Comparison of ENCODE assay signal across 23 cellular contexts in genomic region chr12:120377611-120378010, GRCh38. TPM values are rescaled to one million over a fixed set of nuclear protein-coding genes. Genes with fewer than 3 reads are reported as not detected.
"Had no signal": no experiment of that assay in that cellular context is flagged by ENCODE, and none has a peak within 500 bp of the region (broad histone marks: within the 10 kb centered on the region; RNA-seq: fewer than 3 reads in every experiment).

No MANE protein-coding gene starts in this region.

- H3K27ac Mint-ChIP-seq: progenitor cell of endocrine pancreas had no signal

- FAIRE-seq: kidney had no signal

- H3K9me3 ChIP-seq: esophagus muscularis mucosa, gastroesophageal sphincter, ovary, suprapubic skin, tibial artery, upper lobe of left lung, uterus had no signal

- H3K36me3 Mint-ChIP-seq: naive B cell had no signal

- DNase-seq: effector memory CD4-positive, alpha-beta T cell; glutamatergic neuron; kidney; left cardiac atrium; mesendoderm; naive B cell; ovary; right cardiac atrium; stimulated activated CD4-positive, alpha-beta T cell treated with anti-CD3 and anti-CD28 coated beads, Interleukin-2, amount 100 ng/mL, for 48 hours; stimulated activated naive CD4-positive, alpha-beta T cell treated with Interleukin-2 at 50 U/mL for 16 hours; tibial artery; upper lobe of left lung; uterus had no signal

- H3K4me3 ChIP-seq: esophagus muscularis mucosa, gastroesophageal sphincter, hepatocyte, ovary, smooth muscle cell, suprapubic skin, tibial artery, upper lobe of left lung, uterus had no signal

- H3K4me2 ChIP-seq: hepatocyte, smooth muscle cell had no signal

- H3K36me3 ChIP-seq: esophagus muscularis mucosa, gastroesophageal sphincter, ovary, suprapubic skin, tibial artery, upper lobe of left lung, uterus had no signal

- H3K9me3 Mint-ChIP-seq: naive B cell, nephron had no signal

- H3K79me2 ChIP-seq: hepatocyte had no signal

- ATAC-seq: gastroesophageal sphincter, left cardiac atrium, right cardiac atrium had no signal

- H2AFZ ChIP-seq: hepatocyte had no signal

- H3K4me3 Mint-ChIP-seq: naive B cell, nephron had no signal

- H3K27ac ChIP-seq: epithelial cell of prostate, esophagus muscularis mucosa, gastroesophageal sphincter, hepatocyte, ovary, suprapubic skin, tibial artery, upper lobe of left lung, uterus had no signal

- H3K27me3 ChIP-seq: hepatocyte, ovary, upper lobe of left lung, uterus had no signal

- H3K4me1 ChIP-seq: gastroesophageal sphincter, suprapubic skin, tibial artery, upper lobe of left lung, uterus had no signal

RNA-seq across cellular contexts. Expression of gene MSI1, which starts 8.6 kb away (rescaled TPM):
- total RNA-seq: fibroblast of villous mesenchyme, lung microvascular endothelial cell had no signal

RNA-seq across cellular contexts. Expression of gene PLA2G1B, which starts 50.0 kb away (rescaled TPM):
- total RNA-seq: esophagus muscularis mucosa, fibroblast of villous mesenchyme, gastroesophageal sphincter, kidney, left cardiac atrium, lung microvascular endothelial cell, right cardiac atrium, smooth muscle cell, suprapubic skin, uterus had no signal
- polyA plus RNA-seq: right cardiac atrium, smooth muscle cell had no signal
